In genomic region chr2:69665152-69665551, GRCh38 we compare ENCODE assay signal across 19 cellular contexts.
"Had no signal": no experiment of that assay in that cellular context is flagged by ENCODE, and none has a peak within 500 bp of the region (broad histone marks: within the 10 kb centered on the region; RNA-seq: fewer than 3 reads in every experiment).

No MANE protein-coding gene starts in this region.

- DNase-seq: dermis blood vessel endothelial cell; dorsolateral prefrontal cortex; effector CD4-positive, alpha-beta T cell; effector memory CD4-positive, alpha-beta T cell; foreskin keratinocyte; hypothalamus; immature natural killer cell; islet precursor cell; kidney; kidney glomerular epithelial cell; left lung; lower lobe of right lung; mesenchymal stem cell; mucosa of descending colon; naive B cell had no signal

- H3K27me3 ChIP-seq: dorsolateral prefrontal cortex, esophagus muscularis mucosa, foreskin keratinocyte, gastroesophageal sphincter, hepatocyte, left lung had no signal

- H3K4me1 ChIP-seq: esophagus muscularis mucosa, gastroesophageal sphincter, lower lobe of right lung had no signal

- H3K9me3 ChIP-seq: esophagus muscularis mucosa, gastroesophageal sphincter, left lung, lower lobe of right lung, mucosa of descending colon had no signal

- H3K4me3 ChIP-seq: coronary artery, dorsolateral prefrontal cortex, esophagus muscularis mucosa, gastroesophageal sphincter, hepatocyte, left lung, lower lobe of right lung, mucosa of descending colon had no signal

- H3K36me3 ChIP-seq: esophagus muscularis mucosa, gastroesophageal sphincter, left lung, lower lobe of right lung had no signal

- ATAC-seq: foreskin keratinocyte, gastroesophageal sphincter, left lung, lower lobe of right lung, mucosa of descending colon had no signal

- H3K27ac ChIP-seq: coronary artery, dorsolateral prefrontal cortex, esophagus muscularis mucosa, foreskin keratinocyte, gastroesophageal sphincter, hepatocyte, left lung, lower lobe of right lung had no signal
